15 cellular contexts compared by ENCODE assay signal in the genomic region with DNA sequence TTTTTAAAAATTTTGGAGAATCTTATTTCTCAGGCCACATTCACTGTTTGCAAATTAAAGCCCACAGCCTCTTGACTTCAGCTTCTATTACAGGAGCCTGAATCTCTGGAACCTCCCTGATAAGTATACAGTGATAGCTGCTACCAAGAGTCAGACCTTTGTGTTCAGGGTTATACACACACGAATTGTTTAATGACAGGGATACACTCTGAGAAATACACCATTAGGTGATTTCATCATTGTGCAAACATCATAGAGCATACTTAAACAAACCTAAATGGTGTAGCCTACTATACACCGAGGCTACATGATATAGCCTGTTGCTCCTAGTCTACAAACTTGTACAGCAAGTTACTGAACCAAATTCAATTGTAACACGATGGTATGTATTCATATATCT.
"Had no signal": no experiment of that assay in that cellular context is flagged by ENCODE, and none has a peak within 500 bp of the region (broad histone marks: within the 10 kb centered on the region; RNA-seq: fewer than 3 reads in every experiment).

No MANE protein-coding gene starts in this region.

- H3K27me3 ChIP-seq: body of pancreas, colonic mucosa, neutrophil had no signal

- DNase-seq: activated CD4-positive, alpha-beta T cell treated with anti-CD3 and anti-CD28 coated beads, Interleukin-2, amount 50 U/mL, for 1 hour; activated CD8-positive, alpha-beta memory T cell treated with anti-CD3 and anti-CD28 coated beads for 24 hours; activated naive CD8-positive, alpha-beta T cell treated with anti-CD3 and anti-CD28 coated beads for 36 hours; amygdala; body of pancreas; central memory CD4-positive, alpha-beta T cell; colonic mucosa; hippocampal formation; left ventricle myocardium superior; mesenchymal stem cell; natural killer cell; stimulated activated CD4-positive, alpha-beta T cell treated with anti-CD3 and anti-CD28 coated beads, Interleukin-12 subunit alpha, Interleukin-12 subunit beta, amount 100 ng/mL, for 4 hours; stimulated activated CD4-positive, alpha-beta T cell treated with anti-CD3 and anti-CD28 coated beads, Interleukin-2, amount 100 ng/mL, for 48 hours had no signal

- FAIRE-seq: endometrium had no signal

- H3K4me3 ChIP-seq: body of pancreas, colonic mucosa had no signal

- H3K36me3 ChIP-seq: colonic mucosa, neutrophil had no signal
